ENCODE assay signal across 23 cellular contexts in genomic region chr11:75246673-75247350, GRCh38. TPM values are rescaled to one million over a fixed set of nuclear protein-coding genes. Genes with fewer than 3 reads are reported as not detected.
DNase-seq lines count a peak whose midpoint lies in the region; ATAC-seq and TF ChIP-seq lines count a peak whose summit lies in the region.
"Had no signal": no experiment of that assay in that cellular context is flagged by ENCODE, and none has a peak within 500 bp of the region (broad histone marks: within the 10 kb centered on the region; RNA-seq: fewer than 3 reads in every experiment).

No MANE protein-coding gene starts in this region.

- H3T11ph ChIP-seq in H9 (ENCODE audit: low read length), result no peak overlapping the region

- no peak overlapping the region for H4K8ac ChIP-seq in H9 (replicated peaks; ENCODE audit: insufficient read length, low read depth, low read length)

- H3K14ac ChIP-seq in H9 (ENCODE audit: insufficient read depth, low read length), result no peak overlapping the region

- no peaks in the 10 kb centered on the region for H3K9me3 Mint-ChIP-seq in activated T-cell treated with anti-CD3 and anti-CD28 coated beads, Interleukin-2, amount 50 U/mL, for 24 hours
- no peaks in the 10 kb centered on the region for H3K9me3 Mint-ChIP-seq in activated T-cell treated with anti-CD3 and anti-CD28 coated beads, Interleukin-2, amount 50 U/mL, for 4 hours
- no peaks in the 10 kb centered on the region for H3K9me3 Mint-ChIP-seq in H9
- H3K9me3 Mint-ChIP-seq: CD4-positive, alpha-beta T cell had no signal

- H2BK20ac ChIP-seq in H9 (ENCODE audit: low read depth, low read length, poor library complexity, severe bottlenecking), result no peak overlapping the region

- H3K27ac Mint-ChIP-seq in activated T-cell treated with anti-CD3 and anti-CD28 coated beads, Interleukin-2, amount 50 U/mL, for 24 hours, result no peak overlapping the region
- H3K27ac Mint-ChIP-seq in H9, result no peak overlapping the region
- H3K27ac Mint-ChIP-seq: B cell; CD4-positive, alpha-beta T cell had no signal

- H3K4ac ChIP-seq in H9 (ENCODE audit: low read depth, low read length), result no peak overlapping the region

- peaks cover 18% of the 10 kb centered on the region; the same call in 1 of the 2 replicates for H3K27me3 ChIP-seq in H9 (ENCODE audit: insufficient read depth, low read length)

- peaks cover 7% of the 10 kb centered on the region for H3K4me1 Mint-ChIP-seq in activated T-cell treated with anti-CD3 and anti-CD28 coated beads, Interleukin-2, amount 50 U/mL, for 24 hours (ENCODE audit: low read depth)
- peaks cover 5% of the 10 kb centered on the region for H3K4me1 Mint-ChIP-seq in activated T-cell treated with anti-CD3 and anti-CD28 coated beads, Interleukin-2, amount 50 U/mL, for 4 hours (ENCODE audit: low read depth)
- peaks cover 4 to 10% of the 10 kb centered on the region in 2 experiments; a peak in 3 of 4 replicates for H3K4me1 Mint-ChIP-seq in H9

- no peaks in the 10 kb centered on the region for H4K20me1 ChIP-seq in H9 (ENCODE audit: control insufficient read depth, insufficient read depth, insufficient read length)

- no peak overlapping the region for H2BK12ac ChIP-seq in H9 (ENCODE audit: insufficient read length, low read depth, low read length)

- peak; percentile 21 for DNase-seq in activated T-cell treated with anti-CD3 and anti-CD28 coated beads, Interleukin-2, amount 50 U/mL, for 24 hours
- no peak for DNase-seq in activated T-cell treated with anti-CD3 and anti-CD28 coated beads, Interleukin-2, amount 50 U/mL, for 4 hours
- DNase-seq in H9 (peak; percentile 15), islet precursor cell (peak; percentile 46), RPMI8226 (no peak)
- peak; percentile 18 for DNase-seq in stimulated activated CD8-positive, alpha-beta memory T cell treated with anti-CD3 and anti-CD28 coated beads, Interleukin-4, amount 100 ng/mL, for 48 hours
- DNase-seq in stimulated activated CD4-positive, alpha-beta T cell treated with anti-CD3 and anti-CD28 coated beads, Interleukin-4, amount 100 ng/mL, for 4 hours, result no peak
- DNase-seq: DMS 273 treated with DMSO at 0.1 percent for 48 hours, MG63, NCI-H1694 treated with DMSO at 0.1 percent for 48 hours, NCI-H2081 treated with DMSO at 0.1 percent for 48 hours, NCI-H2171 treated with DMSO at 0.1 percent for 48 hours, NCI-H524 treated with DMSO at 0.1 percent for 48 hours had no signal

- no peak overlapping the region for H3K4me2 ChIP-seq in H9 (ENCODE audit: insufficient read depth, insufficient read length, low read length)

- no peak overlapping the region for H2AFZ ChIP-seq in H9 (ENCODE audit: low read length)

- no peak for ATAC-seq in activated T-cell treated with anti-CD3 and anti-CD28 coated beads, Interleukin-2, amount 50 U/mL, for 4 hours
- ATAC-seq in HG03095 (IDR thresholded peaks at IDR 0.05; ENCODE audit: unreplicated experiment), result no peak
- ATAC-seq: K562, Right ventricle myocardium inferior had no signal

- no peak overlapping the region for H2BK120ac ChIP-seq in H9 (ENCODE audit: low read depth, low read length, poor library complexity, severe bottlenecking)

- no peaks in the 10 kb centered on the region for H3K79me1 ChIP-seq in H9 (ENCODE audit: insufficient read depth, low read depth, low read length, poor library complexity, severe bottlenecking)

- H3K56ac ChIP-seq in H9 (ENCODE audit: insufficient read length, low read depth, low read length), result no peak overlapping the region

- no peak for TF ChIP-seq CTCF in H9 (conservative IDR thresholded peaks at IDR 0.05)

- peaks cover 30% of the 10 kb centered on the region for H3K27me3 Mint-ChIP-seq in activated T-cell treated with anti-CD3 and anti-CD28 coated beads, Interleukin-2, amount 50 U/mL, for 24 hours
- H3K27me3 Mint-ChIP-seq in activated T-cell treated with anti-CD3 and anti-CD28 coated beads, Interleukin-2, amount 50 U/mL, for 4 hours (ENCODE audit: low read depth), result peaks cover 27% of the 10 kb centered on the region
- peaks cover 44% of the 10 kb centered on the region for H3K27me3 Mint-ChIP-seq in H9 (ENCODE audit: low read depth)

- H2BK15ac ChIP-seq in H9 (ENCODE audit: low read depth, low read length), result no peak overlapping the region

- no CpG with 5 or more reads among the region's 11 CpGs for WGBS in H9 (ENCODE audit: extremely low coverage, insufficient read length, low lambda C conversion rate)

- H3K27ac ChIP-seq in H9 (ENCODE audit: insufficient read length, low read depth, low read length), result no peak overlapping the region
- H3K27ac ChIP-seq: Peyer's patch had no signal

- H3K4me1 ChIP-seq in H9 (ENCODE audit: insufficient read depth, low read length), result no peaks in the 10 kb centered on the region; the same call in 1 of the 2 replicates
- H3K4me1 ChIP-seq: Caco-2, HAP-1 had no signal

- no peak overlapping the region for H3K9ac ChIP-seq in H9 (ENCODE audit: extremely low read depth, insufficient read length, low read length)

- H3K23ac ChIP-seq in H9 (ENCODE audit: insufficient read length, low read depth, low read length), result no peak overlapping the region

- H3K9me3 ChIP-seq in H9 (ENCODE audit: control insufficient read depth, low read depth, low read length), result no peaks in the 10 kb centered on the region
- H3K9me3 ChIP-seq: Caco-2, HAP-1, MG63, Peyer's patch had no signal

- H3K23me2 ChIP-seq in H9 (ENCODE audit: insufficient read length, low read depth, low read length, poor library complexity, severe bottlenecking), result peaks cover 5% of the 10 kb centered on the region

- H2BK5ac ChIP-seq in H9 (ENCODE audit: insufficient read length, low read length), result no peak overlapping the region

- no peaks in the 10 kb centered on the region for H3K79me2 ChIP-seq in H9 (ENCODE audit: insufficient read depth, low read length)

- no peak overlapping the region for H4K5ac ChIP-seq in H9 (ENCODE audit: insufficient read length, low read depth, low read length)

- no peak overlapping the region for H2AK5ac ChIP-seq in H9 (ENCODE audit: insufficient read length, low read length)

- no peaks in the 10 kb centered on the region for H3K36me3 Mint-ChIP-seq in activated T-cell treated with anti-CD3 and anti-CD28 coated beads, Interleukin-2, amount 50 U/mL, for 24 hours (ENCODE audit: low read depth)
- no peaks in the 10 kb centered on the region for H3K36me3 Mint-ChIP-seq in activated T-cell treated with anti-CD3 and anti-CD28 coated beads, Interleukin-2, amount 50 U/mL, for 4 hours (ENCODE audit: insufficient read depth)
- H3K36me3 Mint-ChIP-seq in H9 (ENCODE audit: insufficient read depth in 1 of 3, low read depth in 3 of 3), result no peaks in the 10 kb centered on the region; a peak in 1 of 7 replicates

- no peak overlapping the region for H3K4me3 Mint-ChIP-seq in activated T-cell treated with anti-CD3 and anti-CD28 coated beads, Interleukin-2, amount 50 U/mL, for 24 hours
- no peak overlapping the region for H3K4me3 Mint-ChIP-seq in activated T-cell treated with anti-CD3 and anti-CD28 coated beads, Interleukin-2, amount 50 U/mL, for 4 hours
- H3K4me3 Mint-ChIP-seq in H9, result no peak overlapping the region
- H3K4me3 Mint-ChIP-seq: B cell; CD4-positive, alpha-beta T cell had no signal

- H4K91ac ChIP-seq in H9 (ENCODE audit: insufficient read length, low read depth, low read length), result no peak overlapping the region

- H3K18ac ChIP-seq in H9 (ENCODE audit: insufficient read length, low read depth, low read length), result no peak overlapping the region

RNA-seq across cellular contexts. Expression of gene TPBGL, which starts 6.2 kb away (rescaled TPM):
- under 1 TPM; 0.22 to 0.47 (median 0.40) TPM for total RNA-seq in activated T-cell treated with anti-CD3 and anti-CD28 coated beads, Interleukin-2, amount 50 U/mL, for 4 hours
- total RNA-seq in H9 (2021), result 0.61 and 0.64 TPM in 2 replicates
- total RNA-seq: B cell, LHCN-M2, OCI-LY7 had no signal

Comparison
In these comparisons a context has a peak if more than half of its experiments do, and no peak if none do; other contexts are left out.
1. DNase-seq: peak in activated T-cell treated with anti-CD3 and anti-CD28 coated beads, Interleukin-2, amount 50 U/mL, for 24 hours (single experiment), H9 (single experiment), islet precursor cell (single experiment) and stimulated activated CD8-positive, alpha-beta memory T cell treated with anti-CD3 and anti-CD28 coated beads, Interleukin-4, amount 100 ng/mL, for 48 hours (single experiment); none in activated T-cell treated with anti-CD3 and anti-CD28 coated beads, Interleukin-2, amount 50 U/mL, for 4 hours (single experiment), RPMI8226 (single experiment) and stimulated activated CD4-positive, alpha-beta T cell treated with anti-CD3 and anti-CD28 coated beads, Interleukin-4, amount 100 ng/mL, for 4 hours (0 of 2).